10 cellular contexts compared by ENCODE assay signal in the genomic region with DNA sequence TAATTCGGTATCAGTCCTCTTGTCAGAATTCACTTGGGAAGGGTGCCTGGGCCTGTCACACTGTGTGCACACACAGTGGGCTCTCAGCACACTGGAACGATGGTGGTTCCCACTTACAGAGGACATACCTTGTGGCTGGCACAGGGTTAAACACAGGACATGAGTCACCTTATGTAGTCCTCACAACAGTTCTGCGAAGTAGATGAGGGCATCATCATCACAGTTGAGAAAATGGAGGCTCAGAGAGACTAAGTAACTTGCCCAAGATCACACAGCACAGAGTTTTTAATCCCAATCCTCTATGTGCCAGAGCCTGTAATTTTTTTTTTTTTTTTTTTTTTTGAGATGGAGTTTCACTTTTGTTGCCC.
DNase-seq lines count a peak whose midpoint lies in the region; ATAC-seq and TF ChIP-seq lines count a peak whose summit lies in the region.
"Had no signal": no experiment of that assay in that cellular context is flagged by ENCODE, and none has a peak within 500 bp of the region (broad histone marks: within the 10 kb centered on the region; RNA-seq: fewer than 3 reads in every experiment).

No MANE protein-coding gene starts in this region.

- H4K20me1 ChIP-seq in mammary epithelial cell (ENCODE audit: insufficient read depth, low read length) = no peaks in the 10 kb centered on the region

- no TSS peak for BruUV-seq in mammary epithelial cell (replicated peaks; lab: Mats Ljungman, UMichigan)

- POLR2A ChIA-PET in CD4-positive, alpha-beta T cell (lab: Charles Lee) = no interaction called here

- dilution Hi-C loops in mammary epithelial cell (cut with HindIII; ENCODE audit: low sequenced_read_pairs) = no loop called here

- H3K27me3 Mint-ChIP-seq in CD4-positive, alpha-beta T cell = no peaks in the 10 kb centered on the region

- TF ChIP-seq CTCF in CD4-positive, alpha-beta T cell (IDR thresholded peaks at IDR 0.05) = no peak
- TF ChIP-seq CTCF in mammary epithelial cell (conservative IDR thresholded peaks at IDR 0.05 in 1 of 2, IDR thresholded peaks at IDR 0.05 in 1 of 2; ENCODE audit: extremely low read depth in 1 of 2, insufficient read depth in 1 of 2, low read depth in 1 of 2, low read length in 2 of 2) (no peak), ovary (IDR thresholded peaks at IDR 0.05) (no peak)

- no peak overlapping the region for H3K27ac ChIP-seq in CD4-positive, alpha-beta T cell (ENCODE audit: low read depth, low read length)
- H3K27ac ChIP-seq in mammary epithelial cell (ENCODE audit: insufficient read depth, low read depth, low read length) (peak overlapping the region; percentile 91), ovary (peak overlapping the region; percentile 78 to 88)
- H3K27ac ChIP-seq: parathyroid adenoma had no signal

- H3K4me3 Mint-ChIP-seq in CD4-positive, alpha-beta T cell = peak overlapping the region; percentile 11

- no peaks in the 10 kb centered on the region for H3K36me3 Mint-ChIP-seq in CD4-positive, alpha-beta T cell (ENCODE audit: low read depth)

- H3K9me3 Mint-ChIP-seq in CD4-positive, alpha-beta T cell = no peaks in the 10 kb centered on the region

- no peak overlapping the region for H3K27ac Mint-ChIP-seq in CD4-positive, alpha-beta T cell

- H3K79me2 ChIP-seq in mammary epithelial cell (ENCODE audit: insufficient read depth, low read length) = no peaks in the 10 kb centered on the region
- H3K79me2 ChIP-seq: parathyroid adenoma had no signal

- H3K4me1 ChIP-seq in mammary epithelial cell (ENCODE audit: insufficient read depth, low read length) = peaks cover 48% of the 10 kb centered on the region
- peaks cover 17% of the 10 kb centered on the region for H3K4me1 ChIP-seq in ovary (ENCODE audit: insufficient read depth)

- intact Hi-C loops in CD4-positive, alpha-beta T cell (cut with DNase I, micrococcal nuclease) = loop anchor here in 1 of 2 experiments (10.0 kb wide), 2 partner anchors 92 to 1032 kb away; partner anchors contain the start of gene NINJ2
- intact Hi-C loops in mammary epithelial cell (cut with micrococcal nuclease) (loop anchor here (5.0 to 10.0 kb wide), 3 partner anchors 62 to 1020 kb away; partner anchors contain the start of gene FBXL14), ovary (cut with DNase I) (loop anchor here (5.0 to 10.0 kb wide), 7 partner anchors 72 to 1022 kb away; partner anchors contain the start of genes WNK1 (in 3 of the 4), FBXL14 (in 1 of the 4) and RAD52 (in 1 of the 4))

- H3K9me3 ChIP-seq in CD4-positive, alpha-beta T cell (ENCODE audit: control insufficient read depth, low read length) = no peaks in the 10 kb centered on the region
- H3K9me3 ChIP-seq in mammary epithelial cell (replicated peaks; ENCODE audit: insufficient read depth, low read length) (no peaks in the 10 kb centered on the region), ovary (no peaks in the 10 kb centered on the region)

- no peak for TF ChIP-seq POLR2A in ovary (IDR thresholded peaks at IDR 0.05)

- ATAC-seq in CD4-positive, alpha-beta T cell (ENCODE audit: poor library complexity) = no peak

- CTCF ChIA-PET in CD4-positive, alpha-beta T cell (lab: Charles Lee) = interaction anchor here (0.7 to 1.9 kb wide), 3 partner anchors 242 to 1028 kb away, joined by 3 to 4 read pairs (median 4); partner anchors contain the start of gene RAD52
- CTCF ChIA-PET in mammary epithelial cell (lab: Charles Lee; ENCODE audit: low non-redundant PET) = no interaction called here

- no peaks in the 10 kb centered on the region for H3K27me3 ChIP-seq in CD4-positive, alpha-beta T cell (ENCODE audit: control insufficient read depth, insufficient read depth, low read length)
- no peaks in the 10 kb centered on the region for H3K27me3 ChIP-seq in mammary epithelial cell (ENCODE audit: insufficient read depth, low read length)
- no peaks in the 10 kb centered on the region for H3K27me3 ChIP-seq in ovary

- no peaks in the 10 kb centered on the region for H3K36me3 ChIP-seq in mammary epithelial cell (ENCODE audit: insufficient read depth, low read length)
- H3K36me3 ChIP-seq in ovary = no peaks in the 10 kb centered on the region

- in situ Hi-C loops in mammary epithelial cell (cut with MboI; ENCODE audit: low sequenced_read_pairs in 2 of 2) = loop anchor here (5.0 to 25.0 kb wide), 5 partner anchors 172 to 1015 kb away; partner anchors contain the start of genes FBXL14 (in 2 of the 2) and RAD52 (in 2 of the 2)

- no peak overlapping the region for H3K9ac ChIP-seq in mammary epithelial cell (ENCODE audit: insufficient read depth, low read length)
- H3K9ac ChIP-seq: parathyroid adenoma had no signal

- H3K4me1 Mint-ChIP-seq in CD4-positive, alpha-beta T cell (ENCODE audit: low read depth) = peaks cover 47% of the 10 kb centered on the region

- no peak for TF ChIP-seq EP300 in ovary (IDR thresholded peaks at IDR 0.05)

- no peak overlapping the region for H3K4me2 ChIP-seq in mammary epithelial cell (ENCODE audit: insufficient read depth, low read depth, low read length)

- no peak for DNase-seq in CD4-positive, alpha-beta T cell
- DNase-seq in LHCN-M2 (ENCODE audit: low read depth) (peak; percentile 63), mammary epithelial cell (peak; percentile 43), ovary (peak in 1 of 5 donors; percentile 25), NCI-H2171 (lab: John Stamatoyannopoulos, UW) (no peak), foreskin melanocyte (no peak), GF-D8 (lab: John Stamatoyannopoulos, UW) (no peak)
- DNase-seq in stimulated activated CD4-positive, alpha-beta T cell treated with anti-CD3 and anti-CD28 coated beads, Interleukin-2, amount 100 ng/mL, for 48 hours = no peak
- DNase-seq: NCI-H187 had no signal

- WGBS in mammary epithelial cell (ENCODE audit: low coverage, missing lambda C conversion rate) = 51% methylated on average over 3 of the region's 3 CpGs
- 91 to 98% (median 94%) methylated on average over 3 of the region's 3 CpGs for WGBS in ovary, 3 donors

- peak overlapping the region; percentile 95 for H2AFZ ChIP-seq in mammary epithelial cell (ENCODE audit: low read depth, low read length)
- H2AFZ ChIP-seq: parathyroid adenoma had no signal

- no peak overlapping the region for H3K4me3 ChIP-seq in mammary epithelial cell (replicated peaks in 1 of 3; ENCODE audit: insufficient read depth in 1 of 3, low read depth in 2 of 3, low read length in 3 of 3)
- H3K4me3 ChIP-seq in ovary = no peak overlapping the region

Comparison
In these comparisons a context has a peak if more than half of its experiments do, and no peak if none do; other contexts are left out.
1. DNase-seq: peak in LHCN-M2 (single experiment) and mammary epithelial cell (single experiment); none in CD4-positive, alpha-beta T cell (0 of 10), stimulated activated CD4-positive, alpha-beta T cell treated with anti-CD3 and anti-CD28 coated beads, Interleukin-2, amount 100 ng/mL, for 48 hours (0 of 2), NCI-H2171 (single experiment), foreskin melanocyte (single experiment) and GF-D8 (single experiment).